In genomic region chr18:74739926-74740325, GRCh38 we compare ENCODE assay signal across 28 cellular contexts.
"Had no signal": no experiment of that assay in that cellular context is flagged by ENCODE, and none has a peak within 500 bp of the region (broad histone marks: within the 10 kb centered on the region; RNA-seq: fewer than 3 reads in every experiment).

No MANE protein-coding gene starts in this region.

- H3K9me3 Mint-ChIP-seq: memory B cell; natural killer cell treated with Interleukin-12 subunit alpha and Interleukin-12 subunit beta and Interleukin-15 and Interleukin-18, amount 100 ng/mL, for 72 hours; neural progenitor cell; stimulated activated memory B cell treated with anti-CD40 and anti-IgM and Interleukin-4, amounts not matched to agents 10 μg/mL and 1 μg/mL and 100 μg/mL, for 72 hours; stimulated activated naive CD8-positive, alpha-beta T cell treated with anti-CD3 and anti-CD28 coated beads, Interleukin-15, Interleukin-2, amounts not matched to agents 100 ng/mL and 50 ng/mL, for 24 hours had no signal

- DNase-seq: cortex of kidney; dorsolateral prefrontal cortex; effector CD8-positive, alpha-beta T cell; foreskin fibroblast; head of caudate nucleus; kidney glomerular epithelial cell; left lung; lower lobe of right lung; midbrain; occipital lobe; psoas muscle; retina; spleen; stimulated activated CD4-positive, alpha-beta T cell treated with anti-CD3 and anti-CD28 coated beads, Interleukin-15, amount 100 ng/mL, for 24 hours; stimulated activated CD4-positive, alpha-beta T cell treated with anti-CD3 and anti-CD28 coated beads, Interleukin-1b, Interleukin-23, amount 100 ng/mL, for 48 hours; stimulated activated CD4-positive, alpha-beta T cell treated with anti-CD3 and anti-CD28 coated beads, Interleukin-4, amount 100 ng/mL, for 24 hours; tibial artery; upper lobe of right lung had no signal

- H3K4me1 Mint-ChIP-seq: stimulated activated memory B cell treated with anti-CD40 and anti-IgM and Interleukin-4, amounts not matched to agents 10 μg/mL and 1 μg/mL and 100 μg/mL, for 72 hours had no signal

- H3K4me3 ChIP-seq: dorsolateral prefrontal cortex, esophagus muscularis mucosa, gastroesophageal sphincter, hepatocyte, left lung, lower lobe of right lung, neural progenitor cell, psoas muscle, spleen, tibial artery, upper lobe of right lung, vagina had no signal

- H3K27me3 Mint-ChIP-seq: memory B cell; natural killer cell treated with Interleukin-12 subunit alpha and Interleukin-12 subunit beta and Interleukin-15 and Interleukin-18, amount 100 ng/mL, for 72 hours; stimulated activated memory B cell treated with anti-CD40 and anti-IgM and Interleukin-4, amounts not matched to agents 10 μg/mL and 1 μg/mL and 100 μg/mL, for 72 hours; stimulated activated naive CD8-positive, alpha-beta T cell treated with anti-CD3 and anti-CD28 coated beads, Interleukin-15, Interleukin-2, amounts not matched to agents 100 ng/mL and 50 ng/mL, for 24 hours had no signal

- ATAC-seq: gastroesophageal sphincter; left lung; lower lobe of right lung; natural killer cell treated with Interleukin-12 subunit alpha and Interleukin-12 subunit beta and Interleukin-15 and Interleukin-18, amount 100 ng/mL, for 72 hours; psoas muscle; sciatic nerve; stimulated activated memory B cell treated with anti-CD40 and anti-IgM and Interleukin-4, amounts not matched to agents 10 μg/mL and 1 μg/mL and 100 μg/mL, for 72 hours; upper lobe of right lung had no signal

- H3K36me3 Mint-ChIP-seq: natural killer cell treated with Interleukin-12 subunit alpha and Interleukin-12 subunit beta and Interleukin-15 and Interleukin-18, amount 100 ng/mL, for 72 hours; neural progenitor cell had no signal

- H3K27ac Mint-ChIP-seq: memory B cell; natural killer cell treated with Interleukin-12 subunit alpha and Interleukin-12 subunit beta and Interleukin-15 and Interleukin-18, amount 100 ng/mL, for 72 hours; neural progenitor cell; stimulated activated memory B cell treated with anti-CD40 and anti-IgM and Interleukin-4, amounts not matched to agents 10 μg/mL and 1 μg/mL and 100 μg/mL, for 72 hours; stimulated activated naive CD8-positive, alpha-beta T cell treated with anti-CD3 and anti-CD28 coated beads, Interleukin-15, Interleukin-2, amounts not matched to agents 100 ng/mL and 50 ng/mL, for 24 hours had no signal

- H3K4me3 Mint-ChIP-seq: memory B cell; natural killer cell treated with Interleukin-12 subunit alpha and Interleukin-12 subunit beta and Interleukin-15 and Interleukin-18, amount 100 ng/mL, for 72 hours; neural progenitor cell; stimulated activated memory B cell treated with anti-CD40 and anti-IgM and Interleukin-4, amounts not matched to agents 10 μg/mL and 1 μg/mL and 100 μg/mL, for 72 hours; stimulated activated naive CD8-positive, alpha-beta T cell treated with anti-CD3 and anti-CD28 coated beads, Interleukin-15, Interleukin-2, amounts not matched to agents 100 ng/mL and 50 ng/mL, for 24 hours had no signal
